ENCODE assay signal across 8 cellular contexts in genomic region chr6:24493945-24494725, GRCh38. TPM values are rescaled to one million over a fixed set of nuclear protein-coding genes. Genes with fewer than 3 reads are reported as not detected.
DNase-seq lines count a peak whose midpoint lies in the region; ATAC-seq and TF ChIP-seq lines count a peak whose summit lies in the region.

No MANE protein-coding gene starts in this region.

- H3K27me3 ChIP-seq in GM06990 (replicated peaks; ENCODE audit: control insufficient read depth, insufficient read depth, low read length) (no peaks in the 10 kb centered on the region), lung (ENCODE audit: control insufficient read depth, insufficient read depth) (no peaks in the 10 kb centered on the region)

- TF ChIP-seq CTCF in GM06990 (IDR thresholded peaks at IDR 0.05; ENCODE audit: insufficient read depth, low read length, poor library complexity, severe bottlenecking) (no peak), lung (IDR thresholded peaks at IDR 0.05; ENCODE audit: control extremely low read depth, extremely low read depth) (no peak)

- peak; percentile 10 for ATAC-seq in HG02938 (IDR thresholded peaks at IDR 0.05; ENCODE audit: unreplicated experiment)
- no peak for ATAC-seq in lung (ENCODE audit: insufficient read depth, low FRiP score)

- H3K9me3 ChIP-seq in lung (ENCODE audit: control insufficient read depth in 2 of 2, insufficient read depth in 1 of 2, low read length in 1 of 2): no peaks in the 10 kb centered on the region

- 22 to 24% methylated on average over 24 of the region's 24 CpGs for WGBS in lung, 2 donors

- H3K4me1 ChIP-seq in lung (ENCODE audit: control insufficient read depth in 2 of 2, insufficient read depth in 2 of 2, low read length in 2 of 2): no peaks in the 10 kb centered on the region

- DNase-seq in GM06990 (ENCODE audit: extremely low read depth, insufficient read length): no peak
- DNase-seq in lung (ENCODE audit: low spot score): no peak
- DNase-seq in NCI-H2171 (lab: John Stamatoyannopoulos, UW): no peak
- DNase-seq in NCI-H82 (lab: John Stamatoyannopoulos, UW): no peak
- no peak for DNase-seq in SKM-1 treated with dmso at 0.1 percent for 144 hours (lab: John Stamatoyannopoulos, UW; ENCODE audit: unreplicated experiment)
- DNase-seq in stimulated activated naive CD4-positive, alpha-beta T cell treated with Interleukin-2 at 50 U/mL for 16 hours (lab: John Stamatoyannopoulos, UW): no peak

- H3K27ac ChIP-seq in angular gyrus (ENCODE audit: low read depth, low read length): peak overlapping the region; percentile 52
- peak overlapping the region in 1 of 2 donors; percentile 91 for H3K27ac ChIP-seq in lung (ENCODE audit: low read depth in 1 of 2, low read length in 1 of 2)

- H3K36me3 ChIP-seq in GM06990 (ENCODE audit: control insufficient read depth, insufficient read depth, low read length): no peaks in the 10 kb centered on the region
- H3K36me3 ChIP-seq in lung (ENCODE audit: control insufficient read depth in 2 of 2, insufficient read depth in 2 of 2, low read length in 2 of 2): peaks cover 0 to 4% of the 10 kb centered on the region in 2 donors

- H3K4me3 ChIP-seq in GM06990 (replicated peaks; ENCODE audit: low read depth, low read length): peak overlapping the region; percentile 83
- peak overlapping the region; percentile 88 for H3K4me3 ChIP-seq in lung

RNA-seq across cellular contexts. Expression of gene ALDH5A1, which starts 0.6 kb away (rescaled TPM):
- 10 to 100 TPM; 11.2 to 12.8 TPM for total RNA-seq in lung
- 1 to 10 TPM; 3.1 to 7.7 TPM for polyA plus RNA-seq in lung

RNA-seq across cellular contexts. Expression of gene GPLD1, which starts 4.8 kb away (rescaled TPM):
- 1 to 10 TPM; 2.2 to 3.8 TPM for total RNA-seq in lung
- polyA plus RNA-seq in lung: 1 to 10 TPM in 1 of 2 donors, under 1 TPM in 1; 0.45 to 1.1 TPM
